Comparison of ENCODE assay signal across 1 cellular context in the genomic region with DNA sequence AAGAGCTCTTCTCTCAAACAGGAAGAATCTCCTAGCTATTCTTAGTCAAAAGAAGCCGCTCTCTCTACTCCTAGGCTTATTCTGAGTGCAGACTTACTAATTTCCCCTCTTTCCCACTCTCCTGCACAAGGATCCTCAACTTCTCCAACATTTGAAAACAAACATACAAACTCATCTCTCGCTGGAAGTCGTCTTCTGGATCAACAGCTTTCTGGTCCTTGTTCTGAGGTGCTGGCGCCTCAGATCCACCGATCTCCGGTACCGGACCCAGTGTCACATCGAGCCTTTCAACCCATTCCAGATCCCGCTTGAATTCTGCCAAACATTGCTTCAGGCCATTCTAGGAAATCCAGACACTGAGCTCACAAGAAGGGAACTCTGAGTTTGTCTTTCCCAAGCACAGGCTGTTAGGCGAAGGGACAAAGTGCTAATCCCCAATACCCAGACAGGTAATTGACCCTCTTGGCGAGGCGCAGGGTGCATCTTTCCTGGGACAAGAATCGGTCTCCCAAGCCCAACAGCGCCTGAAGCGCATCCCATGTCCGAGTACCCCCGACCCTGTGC.
TF ChIP-seq lines count a peak whose summit lies in the region.

No MANE protein-coding gene starts in this region.

TF ChIP-seq in HepG2, 621 proteins besides CTCF, POLR2A, EP300 and RAD21:
- no peak for TF ChIP-seq ZSCAN25 (CRISPR knock-in tag; IDR thresholded peaks at IDR 0.05)
- peak; percentile 17; the same call in 1 of the 2 replicates for TF ChIP-seq SP140L (CRISPR knock-in tag; IDR thresholded peaks at IDR 0.05; ENCODE audit: borderline replicate concordance)
- no peak for TF ChIP-seq ZNF260 (CRISPR knock-in tag; IDR thresholded peaks at IDR 0.05; ENCODE audit: borderline replicate concordance, low read depth)
- TF ChIP-seq MAFK (conservative IDR thresholded peaks at IDR 0.05 in 1 of 2, IDR thresholded peaks at IDR 0.05 in 1 of 2; ENCODE audit: low read length in 2 of 2), result no peak
- TF ChIP-seq ZNF607 (CRISPR knock-in tag; IDR thresholded peaks at IDR 0.05; ENCODE audit: borderline replicate concordance), result no peak
- 0 out of 2 replicates have a peak, but pooled peaks have one; percentile 19 for TF ChIP-seq CBFB (CRISPR knock-in tag; IDR thresholded peaks at IDR 0.05)
- no peak for TF ChIP-seq PHF8 (CRISPR knock-in tag; IDR thresholded peaks at IDR 0.05)
- TF ChIP-seq, protein P1, sequence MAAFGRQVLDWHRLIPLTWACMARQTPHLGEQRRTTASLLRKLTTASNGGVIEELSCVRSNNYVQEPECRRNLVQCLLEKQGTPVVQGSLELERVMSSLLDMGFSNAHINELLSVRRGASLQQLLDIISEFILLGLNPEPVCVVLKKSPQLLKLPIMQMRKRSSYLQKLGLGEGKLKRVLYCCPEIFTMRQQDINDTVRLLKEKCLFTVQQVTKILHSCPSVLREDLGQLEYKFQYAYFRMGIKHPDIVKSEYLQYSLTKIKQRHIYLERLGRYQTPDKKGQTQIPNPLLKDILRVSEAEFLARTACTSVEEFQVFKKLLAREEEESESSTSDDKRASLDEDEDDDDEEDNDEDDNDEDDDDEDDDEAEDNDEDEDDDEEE (CRISPR knock-in tag; IDR thresholded peaks at IDR 0.05), result 0 out of 2 replicates have a peak, but pooled peaks have one; percentile 0
- TF ChIP-seq ATF5 (CRISPR knock-in tag; IDR thresholded peaks at IDR 0.05; ENCODE audit: low read depth), result no peak
- no peak for TF ChIP-seq SKIL (CRISPR knock-in tag; IDR thresholded peaks at IDR 0.05; ENCODE audit: borderline replicate concordance)
- no peak for TF ChIP-seq JUN (CRISPR knock-in tag; IDR thresholded peaks at IDR 0.05)
- TF ChIP-seq ZNF496 (CRISPR knock-in tag; IDR thresholded peaks at IDR 0.05; ENCODE audit: insufficient replicate concordance), result no peak
- no peak for TF ChIP-seq IKZF5 (CRISPR knock-in tag; IDR thresholded peaks at IDR 0.05)
- TF ChIP-seq ZNF747 (CRISPR knock-in tag; IDR thresholded peaks at IDR 0.05; ENCODE audit: borderline replicate concordance), result no peak
- no peak for TF ChIP-seq DMAP1 (CRISPR knock-in tag; IDR thresholded peaks at IDR 0.05)
- 0 out of 2 replicates have a peak, but pooled peaks have one; percentile 4 for TF ChIP-seq KDM4B (CRISPR knock-in tag; IDR thresholded peaks at IDR 0.05)
- TF ChIP-seq AHR (CRISPR knock-in tag; IDR thresholded peaks at IDR 0.05), result no peak
- TF ChIP-seq TEAD3 (CRISPR knock-in tag; optimal IDR thresholded peaks at IDR 0.05; ENCODE audit: borderline replicate concordance), result peak; percentile 18
- no peak for TF ChIP-seq ZNF276 (CRISPR knock-in tag; IDR thresholded peaks at IDR 0.05; ENCODE audit: low read depth)
- no peak for TF ChIP-seq NAIF1 (CRISPR knock-in tag; IDR thresholded peaks at IDR 0.05; ENCODE audit: borderline replicate concordance)
- no peak for TF ChIP-seq ZSCAN30 (CRISPR knock-in tag; IDR thresholded peaks at IDR 0.05)
- TF ChIP-seq, protein P2, sequence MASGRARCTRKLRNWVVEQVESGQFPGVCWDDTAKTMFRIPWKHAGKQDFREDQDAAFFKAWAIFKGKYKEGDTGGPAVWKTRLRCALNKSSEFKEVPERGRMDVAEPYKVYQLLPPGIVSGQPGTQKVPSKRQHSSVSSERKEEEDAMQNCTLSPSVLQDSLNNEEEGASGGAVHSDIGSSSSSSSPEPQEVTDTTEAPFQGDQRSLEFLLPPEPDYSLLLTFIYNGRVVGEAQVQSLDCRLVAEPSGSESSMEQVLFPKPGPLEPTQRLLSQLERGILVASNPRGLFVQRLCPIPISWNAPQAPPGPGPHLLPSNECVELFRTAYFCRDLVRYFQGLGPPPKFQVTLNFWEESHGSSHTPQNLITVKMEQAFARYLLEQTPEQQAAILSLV (CRISPR knock-in tag; IDR thresholded peaks at IDR 0.05; ENCODE audit: borderline replicate concordance), result 0 out of 2 replicates have a peak, but pooled peaks have one; percentile 73
- TF ChIP-seq MTA1 (CRISPR knock-in tag; IDR thresholded peaks at IDR 0.05; ENCODE audit: borderline replicate concordance), result no peak
TF ChIP-seq in HepG2: peak in this region for 6.
